In the genomic region with DNA sequence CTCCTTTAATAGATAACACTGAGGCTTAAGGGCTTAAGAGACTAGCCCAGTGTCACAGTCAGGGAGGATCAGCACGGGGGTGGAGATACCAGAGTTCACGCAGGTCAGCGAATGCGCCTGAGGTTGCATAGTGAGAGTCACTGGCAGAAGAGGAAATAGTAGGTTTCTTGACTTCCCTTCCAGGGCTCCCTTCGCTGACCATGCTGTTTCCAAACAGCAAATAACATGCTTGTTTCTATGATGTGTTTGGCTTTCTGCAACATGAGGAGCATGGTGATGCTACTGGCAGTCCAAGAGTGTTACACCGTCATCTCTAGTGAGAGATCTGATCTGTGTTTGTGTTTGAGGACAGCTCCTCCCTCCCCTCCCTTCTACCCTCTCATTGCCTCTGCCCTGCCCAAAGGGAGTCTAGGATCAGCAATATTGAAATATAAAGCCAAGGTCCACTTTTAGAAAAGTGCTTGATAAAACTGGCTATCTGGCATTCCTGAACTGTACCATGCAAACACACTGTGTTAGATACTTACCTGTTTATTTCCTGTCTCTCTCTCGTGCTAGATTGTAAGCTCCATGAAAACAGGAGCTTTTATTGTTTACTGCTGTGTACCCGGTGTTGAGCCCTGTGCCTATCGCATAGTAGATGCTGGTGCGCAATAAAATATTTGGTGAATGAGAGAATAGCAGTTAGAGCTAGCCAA, we compare ENCODE assay signal across 8 cellular contexts. TPM values are rescaled to one million over a fixed set of nuclear protein-coding genes. Genes with fewer than 3 reads are reported as not detected.
DNase-seq lines count a peak whose midpoint lies in the region; ATAC-seq, FAIRE-seq and TF ChIP-seq lines count a peak whose summit lies in the region.

No MANE protein-coding gene starts in this region.

- TF ChIP-seq POLR2A in adrenal gland (IDR thresholded peaks at IDR 0.05): no peak

- H3K9me3 ChIP-seq in KOPT-K1 (ENCODE audit: insufficient read depth, low read length, poor library complexity, severe bottlenecking): no peaks in the 10 kb centered on the region
- no peaks in the 10 kb centered on the region for H3K9me3 ChIP-seq in adrenal gland (replicated peaks in 1 of 3)
- H3K9me3 ChIP-seq in pancreas: no peaks in the 10 kb centered on the region

- ATAC-seq in GM21529 (IDR thresholded peaks at IDR 0.05; ENCODE audit: unreplicated experiment) (peak; percentile 79), pancreas (peak in 3 of 4 donors; percentile 29 to 74 (median 69))

- intact Hi-C loops in adrenal gland (cut with DNase I): no loop called here
- intact Hi-C loops in pancreas (cut with DNase I): no loop called here

- H3K4me3 ChIP-seq in adrenal gland (no peak overlapping the region), pancreas (no peak overlapping the region)

- H3K27ac ChIP-seq in KOPT-K1 (ENCODE audit: low read depth, low read length, poor library complexity, severe bottlenecking): peak overlapping the region; percentile 25
- peak overlapping the region in 2 of 5 donors; percentile 5 to 32 for H3K27ac ChIP-seq in adrenal gland
- no peak overlapping the region for H3K27ac ChIP-seq in pancreas

- 78 to 85% (median 83%) methylated on average over 10 of the region's 10 CpGs for WGBS in adrenal gland, 4 donors
- 81% methylated on average over 10 of the region's 10 CpGs for WGBS in pancreas, 2 donors

- H3K36me3 ChIP-seq in KOPT-K1 (ENCODE audit: insufficient read depth, low read length): no peaks in the 10 kb centered on the region
- H3K36me3 ChIP-seq in adrenal gland (replicated peaks in 1 of 2): no peaks in the 10 kb centered on the region
- no peaks in the 10 kb centered on the region for H3K36me3 ChIP-seq in pancreas

- H3K27me3 ChIP-seq in adrenal gland: no peaks in the 10 kb centered on the region
- H3K27me3 ChIP-seq in pancreas: no peaks in the 10 kb centered on the region

- DNase-seq in adrenal gland (peak in 6 of 7 donors; percentile 23 to 70 (median 59)), pancreas (peak in 1 of 6 donors; percentile 41), HPDE6-E6E7 (ENCODE audit: extremely low spot score) (no peak), SW480 (ENCODE audit: low spot score) (no peak), NCI-H1694 (lab: John Stamatoyannopoulos, UW) (no peak), NCI-H510A treated with DMSO at 0.1 percent for 48 hours (lab: John Stamatoyannopoulos, UW) (no peak)

- H3K4me1 ChIP-seq in adrenal gland (replicated peaks in 1 of 2) (peaks cover 10 to 63% of the 10 kb centered on the region in 2 donors), pancreas (peaks cover 7 to 30% (median 18%) of the 10 kb centered on the region in 3 donors)

- FAIRE-seq in pancreas (lab: Jason Lieb, UNC): no peak

- TF ChIP-seq CTCF in adrenal gland (IDR thresholded peaks at IDR 0.05) (no peak), pancreas (IDR thresholded peaks at IDR 0.05) (no peak)

RNA-seq across cellular contexts. Expression of gene TLE4, which starts 12.3 kb away (rescaled TPM):
- 10 to 100 TPM; 38.2 to 70.5 (median 43.3) TPM for total RNA-seq in adrenal gland
- polyA plus RNA-seq in adrenal gland: 10 to 100 TPM; 11.8 to 38.9 (median 14.6) TPM
- 10 to 100 TPM in 3 of 6 donors, 1 to 10 TPM in 3; 8.0 to 19.0 (median 10.3) TPM for total RNA-seq in pancreas
- polyA plus RNA-seq in pancreas: 1 to 10 TPM; 2.8 to 4.1 TPM

Comparison
In these comparisons a context has a peak if more than half of its experiments do, and no peak if none do; other contexts are left out.
1. DNase-seq: peak in adrenal gland (6 of 7); none in HPDE6-E6E7 (single experiment), SW480 (single experiment), NCI-H1694 (single experiment) and NCI-H510A treated with DMSO at 0.1 percent for 48 hours (single experiment).